In genomic region chr3:57821765-57822164, GRCh38 we compare ENCODE assay signal across 19 cellular contexts.
DNase-seq lines count a peak whose midpoint lies in the region; ATAC-seq, FAIRE-seq and TF ChIP-seq lines count a peak whose summit lies in the region.
"Had no signal": no experiment of that assay in that cellular context is flagged by ENCODE, and none has a peak within 500 bp of the region (broad histone marks: within the 10 kb centered on the region; RNA-seq: fewer than 3 reads in every experiment).

No MANE protein-coding gene starts in this region.

- CTCF ChIA-PET in HepG2 (lab: Yijun Ruan, JAX; ENCODE audit: low intra/inter-chr PET ratio, low total read pairs) (no interaction called here), HEK293 (lab: Yijun Ruan, JAX) (no interaction called here), T-cell (lab: Charles Lee) (no interaction called here)
- CTCF ChIA-PET in CD8-positive, alpha-beta memory T cell (lab: Charles Lee) = no interaction called here

- no peak for ATAC-seq in HepG2
- no peak for ATAC-seq in right lobe of liver
- ATAC-seq in T-cell (replicated peaks in 1 of 4) = no peak

- H3K27me3 ChIP-seq in HepG2 (ENCODE audit: control insufficient read depth in 1 of 2, insufficient read depth in 2 of 2, low read length in 2 of 2) (no peaks in the 10 kb centered on the region), right lobe of liver (no peaks in the 10 kb centered on the region), ovary (no peaks in the 10 kb centered on the region)
- no peaks in the 10 kb centered on the region for H3K27me3 ChIP-seq in CD8-positive, alpha-beta memory T cell (ENCODE audit: insufficient read depth, low read length, poor library complexity, severe bottlenecking)

- no peak overlapping the region for H3K9ac ChIP-seq in HepG2 (ENCODE audit: insufficient read depth, low read depth, low read length)

- H2AFZ ChIP-seq in HepG2 (ENCODE audit: low read length) = no peak overlapping the region

- FAIRE-seq in HepG2 (lab: Jason Lieb, UNC) = no peak
- FAIRE-seq: GM12891, GM19239, H1 had no signal

- H3K4me2 ChIP-seq in HepG2 (ENCODE audit: low read depth, low read length) = no peak overlapping the region

- peaks cover 10% of the 10 kb centered on the region; the same call in 1 of the 2 replicates for H4K20me1 ChIP-seq in HepG2 (ENCODE audit: insufficient read depth, low read length)

- no peak overlapping the region for H3K27ac ChIP-seq in HepG2 (ENCODE audit: extremely low read length, insufficient read depth, low read length)
- no peak overlapping the region for H3K27ac ChIP-seq in right lobe of liver
- H3K27ac ChIP-seq in HEK293 (ENCODE audit: extremely low read depth, low read depth, low read length) = no peak overlapping the region
- no peak overlapping the region for H3K27ac ChIP-seq in CD8-positive, alpha-beta memory T cell (ENCODE audit: low read depth, low read length)
- H3K27ac ChIP-seq in ovary = peak overlapping the region in 1 of 2 donors; percentile 7
- H3K27ac ChIP-seq: HL-60 had no signal

- TF ChIP-seq RAD21 in HepG2 (CRISPR knock-in tag; IDR thresholded peaks at IDR 0.05) = no peak

- H3K4me3 ChIP-seq in HepG2 (replicated peaks in 1 of 3; ENCODE audit: insufficient read depth in 1 of 3, low read depth in 2 of 3, low read length in 3 of 3) = no peak overlapping the region
- H3K4me3 ChIP-seq in right lobe of liver = no peak overlapping the region
- no peak overlapping the region for H3K4me3 ChIP-seq in HEK293 (ENCODE audit: low read depth, low read length)
- no peak overlapping the region for H3K4me3 ChIP-seq in CD8-positive, alpha-beta memory T cell (ENCODE audit: low read length)
- no peak overlapping the region for H3K4me3 ChIP-seq in ovary
- H3K4me3 ChIP-seq: HAP-1 had no signal

- no peaks in the 10 kb centered on the region for H3K27me3 Mint-ChIP-seq in chondrocyte (ENCODE audit: low read depth)
- no peaks in the 10 kb centered on the region for H3K27me3 Mint-ChIP-seq in CD8-positive, alpha-beta memory T cell
- H3K27me3 Mint-ChIP-seq in T-cell = no peaks in the 10 kb centered on the region

- H3K4me3 Mint-ChIP-seq in chondrocyte (ENCODE audit: unreplicated experiment) = no peak overlapping the region
- no peak overlapping the region for H3K4me3 Mint-ChIP-seq in CD8-positive, alpha-beta memory T cell
- H3K4me3 Mint-ChIP-seq in T-cell = no peak overlapping the region
- H3K4me3 Mint-ChIP-seq: HFFc6 had no signal

- H3K4me1 ChIP-seq in HepG2 (ENCODE audit: insufficient read depth, low read length) (peaks cover 81% of the 10 kb centered on the region), right lobe of liver (peaks cover 0 to 16% (median 6%) of the 10 kb centered on the region in 4 donors), HEK293 (ENCODE audit: control insufficient read depth, insufficient read depth, low read length) (peaks cover 5% of the 10 kb centered on the region; the same call in 1 of the 2 replicates), ovary (ENCODE audit: insufficient read depth) (peaks cover 11% of the 10 kb centered on the region)
- H3K4me1 ChIP-seq in CD8-positive, alpha-beta memory T cell (ENCODE audit: insufficient read depth, low read length) = peaks cover 2% of the 10 kb centered on the region

- H3K27ac Mint-ChIP-seq in chondrocyte (ENCODE audit: unreplicated experiment) = peak overlapping the region; percentile 43
- H3K27ac Mint-ChIP-seq in CD8-positive, alpha-beta memory T cell = peak overlapping the region in 3 of 8 donors; percentile 20 to 69 (median 61)
- no peak overlapping the region for H3K27ac Mint-ChIP-seq in T-cell
- H3K27ac Mint-ChIP-seq: HFFc6 had no signal

- intact Hi-C loops in HepG2 (cut with micrococcal nuclease; ENCODE audit: unreplicated experiment) = loop anchor here (10.0 kb wide), 1 partner anchor 227 kb away; the partner anchor contains the start of gene ARF4
- intact Hi-C loops in right lobe of liver (cut with DNase I) = no loop called here
- intact Hi-C loops in ovary (cut with DNase I) = loop anchor here in 2 of 4 donors (10.0 kb wide), 2 partner anchors 167 to 177 kb away; no protein-coding TSS in a partner anchor

- no peak for DNase-seq in HepG2 (ENCODE audit: low spot score)
- no peak for DNase-seq in right lobe of liver
- DNase-seq in chondrocyte (ENCODE audit: low spot score) = no peak
- DNase-seq in CD8-positive, alpha-beta memory T cell = no peak
- no peak for DNase-seq in ovary
- DNase-seq in T-cell = no peak
- DNase-seq: Calu3, DMS153, DMS79 treated with DMSO at 0.1 percent for 48 hours, EL, HFFc6, IMR-90, KBM-7 had no signal

- H3K9me3 ChIP-seq in HepG2 (ENCODE audit: low read length) (no peaks in the 10 kb centered on the region), right lobe of liver (no peaks in the 10 kb centered on the region), HEK293 (ENCODE audit: control insufficient read depth, insufficient read depth, low read depth, low read length) (no peaks in the 10 kb centered on the region), ovary (no peaks in the 10 kb centered on the region)
- H3K9me3 ChIP-seq in CD8-positive, alpha-beta memory T cell (ENCODE audit: low read length) = no peaks in the 10 kb centered on the region
- H3K9me3 ChIP-seq: HAP-1 had no signal

- H3K4me1 Mint-ChIP-seq in chondrocyte (ENCODE audit: low read depth) (peaks cover 46% of the 10 kb centered on the region), T-cell (peaks cover 32 to 53% (median 40%) of the 10 kb centered on the region in 3 donors)
- peaks cover 32 to 66% (median 35%) of the 10 kb centered on the region in 3 donors for H3K4me1 Mint-ChIP-seq in CD8-positive, alpha-beta memory T cell

- H3K36me3 Mint-ChIP-seq in chondrocyte (ENCODE audit: low read depth) (no peaks in the 10 kb centered on the region), T-cell (peaks cover 3% of the 10 kb centered on the region)
- H3K36me3 Mint-ChIP-seq in CD8-positive, alpha-beta memory T cell = peaks cover 0 to 4% (median 2%) of the 10 kb centered on the region in 3 donors

- H3K36me3 ChIP-seq in HepG2 (replicated peaks in 1 of 2; ENCODE audit: control insufficient read depth in 1 of 2, insufficient read depth in 2 of 2, low read length in 2 of 2) (no peaks in the 10 kb centered on the region), right lobe of liver (no peaks in the 10 kb centered on the region), HEK293 (ENCODE audit: control insufficient read depth in 2 of 2, insufficient read depth in 1 of 2, low read length in 2 of 2) (no peaks in the 10 kb centered on the region), ovary (no peaks in the 10 kb centered on the region)
- no peaks in the 10 kb centered on the region for H3K36me3 ChIP-seq in CD8-positive, alpha-beta memory T cell (ENCODE audit: insufficient read depth, low read length)
- H3K36me3 ChIP-seq: HAP-1 had no signal

- H3K9me3 Mint-ChIP-seq in chondrocyte (ENCODE audit: low read depth) = no peaks in the 10 kb centered on the region
- no peaks in the 10 kb centered on the region for H3K9me3 Mint-ChIP-seq in CD8-positive, alpha-beta memory T cell
- no peaks in the 10 kb centered on the region for H3K9me3 Mint-ChIP-seq in T-cell
- H3K9me3 Mint-ChIP-seq: HFFc6 had no signal

- in situ Hi-C loops in HepG2 (cut with HindIII; ENCODE audit: extremely low pct_ligation_motif_present, low pct_unique_long_range_greater_than_20kb) = no loop called here

- no peak for TF ChIP-seq CTCF in HepG2 (CRISPR knock-in tag; IDR thresholded peaks at IDR 0.05)
- TF ChIP-seq CTCF in right lobe of liver (IDR thresholded peaks at IDR 0.05) = no peak
- no peak for TF ChIP-seq CTCF in HEK293 (tag by site-specific recombination; IDR thresholded peaks at IDR 0.05)
- TF ChIP-seq CTCF in chondrocyte (IDR thresholded peaks at IDR 0.05) = no peak
- TF ChIP-seq CTCF in ovary (IDR thresholded peaks at IDR 0.05) = no peak

- H3K79me2 ChIP-seq in HepG2 (ENCODE audit: insufficient read depth, low read length) = peaks cover 78% of the 10 kb centered on the region

- TF ChIP-seq POLR2A in HepG2 (IDR thresholded peaks at IDR 0.05; ENCODE audit: insufficient read depth in 1 of 2, low read depth in 2 of 2, low read length in 2 of 2) = no peak
- no peak for TF ChIP-seq POLR2A in right lobe of liver (IDR thresholded peaks at IDR 0.05)
- no peak for TF ChIP-seq POLR2A in ovary (IDR thresholded peaks at IDR 0.05)

- POLR2A ChIA-PET in HepG2 (lab: Yijun Ruan, JAX) = interaction anchor here (1.1 kb wide), 1 partner anchor 13 kb away, joined by 3 read pairs; no protein-coding TSS in a partner anchor
- POLR2A ChIA-PET in HEK293 (lab: Yijun Ruan, JAX) = no interaction called here
- POLR2A ChIA-PET in CD8-positive, alpha-beta memory T cell (lab: Charles Lee) = no interaction called here
- POLR2A ChIA-PET in T-cell (lab: Charles Lee) = no interaction called here

- BruUV-seq in HepG2 (replicated peaks; lab: Mats Ljungman, UMichigan) = no TSS peak

- TF ChIP-seq EP300 in HepG2 (IDR thresholded peaks at IDR 0.05; ENCODE audit: low read depth in 2 of 2, low read length in 2 of 2) (no peak), HepG2 (CRISPR knock-in tag; IDR thresholded peaks at IDR 0.05; ENCODE audit: borderline replicate concordance) (no peak), ovary (IDR thresholded peaks at IDR 0.05) (no peak)

TF ChIP-seq in HepG2, 621 proteins besides CTCF, POLR2A, EP300 and RAD21:
- TF ChIP-seq PAX8 (CRISPR knock-in tag; IDR thresholded peaks at IDR 0.05; ENCODE audit: borderline replicate concordance) (no peak), RFX5 (IDR thresholded peaks at IDR 0.05; ENCODE audit: low read depth, low read length) (peak; percentile 70; the same call in 1 of the 2 replicates)

TF ChIP-seq in HEK293, 187 proteins besides CTCF, POLR2A, EP300 and RAD21 (continues in another document):
- peak; percentile 76 for TF ChIP-seq EGR2 (tag by site-specific recombination; IDR thresholded peaks at IDR 0.05; ENCODE audit: low read depth)
- peak; percentile 50; the same call in 1 of the 2 replicates for TF ChIP-seq ZNF513 (tag by site-specific recombination; IDR thresholded peaks at IDR 0.05)
- TF ChIP-seq ZBTB17 (tag by site-specific recombination; IDR thresholded peaks at IDR 0.05) = peak; percentile 88

Comparison
In these comparisons a context has a peak if more than half of its experiments do, and no peak if none do; other contexts are left out.
1. Of the 63 proteins assayed by ChIP-seq in both HepG2 and HEK293: peak only in HepG2: none; only in HEK293: ZNF513; in both: none; in neither: 62.